ENCODE assay signal across 14 cellular contexts in the genomic region with DNA sequence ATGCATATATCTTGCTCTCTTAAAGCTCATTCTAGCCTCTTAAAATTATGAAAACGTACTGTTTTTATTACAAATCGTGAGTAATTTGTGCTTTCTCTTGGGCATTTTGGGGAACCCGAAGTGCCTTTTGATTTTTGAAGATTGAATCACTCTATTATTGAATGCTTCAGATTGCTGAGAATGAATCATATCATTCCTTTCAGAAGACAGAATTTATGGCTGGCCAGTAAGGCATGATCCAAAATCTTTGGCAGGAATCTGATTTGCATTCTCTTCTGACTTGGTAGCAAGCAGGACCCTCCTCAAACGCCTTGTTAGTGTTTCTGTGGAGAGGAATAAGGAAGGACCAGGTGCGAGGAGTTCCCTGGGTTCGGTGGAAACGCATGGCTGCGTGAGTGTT. TPM values are rescaled to one million over a fixed set of nuclear protein-coding genes. Genes with fewer than 3 reads are reported as not detected.
DNase-seq lines count a peak whose midpoint lies in the region; ATAC-seq and TF ChIP-seq lines count a peak whose summit lies in the region.
"Had no signal": no experiment of that assay in that cellular context is flagged by ENCODE, and none has a peak within 500 bp of the region (broad histone marks: within the 10 kb centered on the region; RNA-seq: fewer than 3 reads in every experiment).

No MANE protein-coding gene starts in this region.

- in situ Hi-C loops in gastrocnemius medialis (cut with MboI; ENCODE audit: low sequenced_read_pairs in 4 of 4) = loop anchor here in 2 of 4 donors (25.0 kb wide), 2 partner anchors 301 to 476 kb away; no protein-coding TSS in a partner anchor

- DNase-seq in ELR (ENCODE audit: low read depth) = peak; percentile 91
- DNase-seq in fibroblast of peridontal ligament (ENCODE audit: extremely low read depth) = peak; percentile 90
- no peak for DNase-seq in gastrocnemius medialis
- no peak for DNase-seq in NCI-H128 (lab: John Stamatoyannopoulos, UW; ENCODE audit: unreplicated experiment)
- DNase-seq in SK-N-DZ (ENCODE audit: low spot score) = no peak
- no peak for DNase-seq in activated CD8-positive, alpha-beta memory T cell treated with anti-CD3 and anti-CD28 coated beads for 24 hours
- no peak for DNase-seq in spleen
- DNase-seq: activated CD4-positive, alpha-beta memory T cell treated with anti-CD3 and anti-CD28 coated beads, Interleukin-2, amount 10 ng/mL, durations not matched to agents 7 days and 5 days; Caco-2; effector memory CD8-positive, alpha-beta T cell; NCI-H2029 had no signal

- TF ChIP-seq POLR2A in gastrocnemius medialis (IDR thresholded peaks at IDR 0.05) (no peak), spleen (IDR thresholded peaks at IDR 0.05) (no peak)

- TF ChIP-seq CTCF in gastrocnemius medialis (IDR thresholded peaks at IDR 0.05 in 4 of 5, conservative IDR thresholded peaks at IDR 0.05 in 1 of 5) = no peak
- TF ChIP-seq CTCF in spleen (IDR thresholded peaks at IDR 0.05 in 8 of 11, conservative IDR thresholded peaks at IDR 0.05 in 3 of 11) = no peak

- H3K4me1 ChIP-seq in gastrocnemius medialis = peaks cover 18 to 21% of the 10 kb centered on the region in 2 donors
- H3K4me1 ChIP-seq in spleen = peaks cover 0 to 5% (median 0%) of the 10 kb centered on the region in 6 donors

- H3K36me3 ChIP-seq in gastrocnemius medialis (no peaks in the 10 kb centered on the region), spleen (peaks cover 0 to 12% (median 0%) of the 10 kb centered on the region in 6 donors)

- 70 to 89% (median 87%) methylated on average over 8 of the region's 8 CpGs for WGBS in spleen, 5 donors

- H3K4me3 ChIP-seq in gastrocnemius medialis (no peak overlapping the region), spleen (no peak overlapping the region)
- H3K4me3 ChIP-seq: GM23338 had no signal

- H3K27ac ChIP-seq in gastrocnemius medialis (peak overlapping the region; percentile 15 to 58 (median 55)), spleen (no peak overlapping the region)

- intact Hi-C loops in gastrocnemius medialis (cut with DNase I; ENCODE audit: low total_unique reads) (no loop called here), spleen (cut with DNase I; ENCODE audit: low total_unique reads) (loop anchor here (10.0 kb wide), 1 partner anchor 299 kb away; no protein-coding TSS in a partner anchor)

- H3K9me3 ChIP-seq in gastrocnemius medialis (no peaks in the 10 kb centered on the region), spleen (peaks cover 0 to 28% (median 14%) of the 10 kb centered on the region in 8 donors)

- no peaks in the 10 kb centered on the region for H3K27me3 ChIP-seq in gastrocnemius medialis
- H3K27me3 ChIP-seq in spleen (replicated peaks in 1 of 7) = no peaks in the 10 kb centered on the region

- ATAC-seq in SK-N-SH treated with all-trans-retinoic acid at 6 μM for 48 hours (peak; percentile 75), gastrocnemius medialis (peak; percentile 27 to 37)
- ATAC-seq: effector memory CD8-positive, alpha-beta T cell; GM23338 had no signal

TF ChIP-seq in SK-N-SH treated with all-trans-retinoic acid at 6 μM for 48 hours, 23 proteins besides CTCF, POLR2A, EP300 and RAD21:
- TF ChIP-seq ISL1 (CRISPR knock-in tag; IDR thresholded peaks at IDR 0.05) = peak; percentile 88
- no peak for TF ChIP-seq TCF4 (CRISPR knock-in tag; IDR thresholded peaks at IDR 0.05; ENCODE audit: borderline replicate concordance)
- no peak for TF ChIP-seq ZFP30 (CRISPR knock-in tag; IDR thresholded peaks at IDR 0.05)
- TF ChIP-seq, protein P1, sequence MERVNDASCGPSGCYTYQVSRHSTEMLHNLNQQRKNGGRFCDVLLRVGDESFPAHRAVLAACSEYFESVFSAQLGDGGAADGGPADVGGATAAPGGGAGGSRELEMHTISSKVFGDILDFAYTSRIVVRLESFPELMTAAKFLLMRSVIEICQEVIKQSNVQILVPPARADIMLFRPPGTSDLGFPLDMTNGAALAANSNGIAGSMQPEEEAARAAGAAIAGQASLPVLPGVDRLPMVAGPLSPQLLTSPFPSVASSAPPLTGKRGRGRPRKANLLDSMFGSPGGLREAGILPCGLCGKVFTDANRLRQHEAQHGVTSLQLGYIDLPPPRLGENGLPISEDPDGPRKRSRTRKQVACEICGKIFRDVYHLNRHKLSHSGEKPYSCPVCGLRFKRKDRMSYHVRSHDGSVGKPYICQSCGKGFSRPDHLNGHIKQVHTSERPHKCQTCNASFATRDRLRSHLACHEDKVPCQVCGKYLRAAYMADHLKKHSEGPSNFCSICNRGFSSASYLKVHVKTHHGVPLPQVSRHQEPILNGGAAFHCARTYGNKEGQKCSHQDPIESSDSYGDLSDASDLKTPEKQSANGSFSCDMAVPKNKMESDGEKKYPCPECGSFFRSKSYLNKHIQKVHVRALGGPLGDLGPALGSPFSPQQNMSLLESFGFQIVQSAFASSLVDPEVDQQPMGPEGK (CRISPR knock-in tag; IDR thresholded peaks at IDR 0.05; ENCODE audit: borderline replicate concordance) = no peak
- TF ChIP-seq, protein P2, sequence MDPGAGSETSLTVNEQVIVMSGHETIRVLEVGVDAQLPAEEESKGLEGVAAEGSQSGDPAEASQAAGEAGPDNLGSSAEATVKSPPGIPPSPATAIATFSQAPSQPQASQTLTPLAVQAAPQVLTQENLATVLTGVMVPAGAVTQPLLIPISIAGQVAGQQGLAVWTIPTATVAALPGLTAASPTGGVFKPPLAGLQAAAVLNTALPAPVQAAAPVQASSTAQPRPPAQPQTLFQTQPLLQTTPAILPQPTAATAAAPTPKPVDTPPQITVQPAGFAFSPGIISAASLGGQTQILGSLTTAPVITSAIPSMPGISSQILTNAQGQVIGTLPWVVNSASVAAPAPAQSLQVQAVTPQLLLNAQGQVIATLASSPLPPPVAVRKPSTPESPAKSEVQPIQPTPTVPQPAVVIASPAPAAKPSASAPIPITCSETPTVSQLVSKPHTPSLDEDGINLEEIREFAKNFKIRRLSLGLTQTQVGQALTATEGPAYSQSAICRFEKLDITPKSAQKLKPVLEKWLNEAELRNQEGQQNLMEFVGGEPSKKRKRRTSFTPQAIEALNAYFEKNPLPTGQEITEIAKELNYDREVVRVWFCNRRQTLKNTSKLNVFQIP (CRISPR knock-in tag; IDR thresholded peaks at IDR 0.05; ENCODE audit: borderline replicate concordance, low read depth) = no peak
- TF ChIP-seq ESRRG (CRISPR knock-in tag; IDR thresholded peaks at IDR 0.05) = no peak
- TF ChIP-seq, protein P3, sequence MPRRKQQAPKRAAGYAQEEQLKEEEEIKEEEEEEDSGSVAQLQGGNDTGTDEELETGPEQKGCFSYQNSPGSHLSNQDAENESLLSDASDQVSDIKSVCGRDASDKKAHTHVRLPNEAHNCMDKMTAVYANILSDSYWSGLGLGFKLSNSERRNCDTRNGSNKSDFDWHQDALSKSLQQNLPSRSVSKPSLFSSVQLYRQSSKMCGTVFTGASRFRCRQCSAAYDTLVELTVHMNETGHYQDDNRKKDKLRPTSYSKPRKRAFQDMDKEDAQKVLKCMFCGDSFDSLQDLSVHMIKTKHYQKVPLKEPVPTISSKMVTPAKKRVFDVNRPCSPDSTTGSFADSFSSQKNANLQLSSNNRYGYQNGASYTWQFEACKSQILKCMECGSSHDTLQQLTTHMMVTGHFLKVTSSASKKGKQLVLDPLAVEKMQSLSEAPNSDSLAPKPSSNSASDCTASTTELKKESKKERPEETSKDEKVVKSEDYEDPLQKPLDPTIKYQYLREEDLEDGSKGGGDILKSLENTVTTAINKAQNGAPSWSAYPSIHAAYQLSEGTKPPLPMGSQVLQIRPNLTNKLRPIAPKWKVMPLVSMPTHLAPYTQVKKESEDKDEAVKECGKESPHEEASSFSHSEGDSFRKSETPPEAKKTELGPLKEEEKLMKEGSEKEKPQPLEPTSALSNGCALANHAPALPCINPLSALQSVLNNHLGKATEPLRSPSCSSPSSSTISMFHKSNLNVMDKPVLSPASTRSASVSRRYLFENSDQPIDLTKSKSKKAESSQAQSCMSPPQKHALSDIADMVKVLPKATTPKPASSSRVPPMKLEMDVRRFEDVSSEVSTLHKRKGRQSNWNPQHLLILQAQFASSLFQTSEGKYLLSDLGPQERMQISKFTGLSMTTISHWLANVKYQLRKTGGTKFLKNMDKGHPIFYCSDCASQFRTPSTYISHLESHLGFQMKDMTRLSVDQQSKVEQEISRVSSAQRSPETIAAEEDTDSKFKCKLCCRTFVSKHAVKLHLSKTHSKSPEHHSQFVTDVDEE (CRISPR knock-in tag; IDR thresholded peaks at IDR 0.05) = no peak
- TF ChIP-seq, protein P4, sequence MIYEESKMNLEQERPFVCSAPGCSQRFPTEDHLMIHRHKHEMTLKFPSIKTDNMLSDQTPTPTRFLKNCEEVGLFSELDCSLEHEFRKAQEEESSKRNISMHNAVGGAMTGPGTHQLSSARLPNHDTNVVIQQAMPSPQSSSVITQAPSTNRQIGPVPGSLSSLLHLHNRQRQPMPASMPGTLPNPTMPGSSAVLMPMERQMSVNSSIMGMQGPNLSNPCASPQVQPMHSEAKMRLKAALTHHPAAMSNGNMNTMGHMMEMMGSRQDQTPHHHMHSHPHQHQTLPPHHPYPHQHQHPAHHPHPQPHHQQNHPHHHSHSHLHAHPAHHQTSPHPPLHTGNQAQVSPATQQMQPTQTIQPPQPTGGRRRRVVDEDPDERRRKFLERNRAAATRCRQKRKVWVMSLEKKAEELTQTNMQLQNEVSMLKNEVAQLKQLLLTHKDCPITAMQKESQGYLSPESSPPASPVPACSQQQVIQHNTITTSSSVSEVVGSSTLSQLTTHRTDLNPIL (CRISPR knock-in tag; IDR thresholded peaks at IDR 0.05; ENCODE audit: low read depth) = 0 out of 2 replicates have a peak, but pooled peaks have one; percentile 32
- peak; percentile 80; the same call in 1 of the 2 replicates for TF ChIP-seq GLIS3 (CRISPR knock-in tag; IDR thresholded peaks at IDR 0.05)
- no peak for TF ChIP-seq PPARA (CRISPR knock-in tag; IDR thresholded peaks at IDR 0.05; ENCODE audit: borderline replicate concordance)
- TF ChIP-seq ZNF8 (CRISPR knock-in tag; IDR thresholded peaks at IDR 0.05) = no peak

RNA-seq across cellular contexts. Expression of a gene that starts 49.5 kb away (rescaled TPM):
- total RNA-seq in gastrocnemius medialis (10 to 100 TPM in 2 of 4 donors, 1 to 10 TPM in 2; 7.7 to 19.3 (median 12.0) TPM), spleen (10 to 100 TPM; 19.2 to 58.1 (median 37.4) TPM)
- polyA plus RNA-seq in SK-N-DZ (2014; cell fraction: cytosol; rRNA removed) = 1.2 and 2.8 TPM in 2 replicates
- 1.7 and 2.4 TPM in 2 replicates for polyA plus RNA-seq in SK-N-DZ (2014; cell fraction: nucleus; rRNA removed)
- 1 to 10 TPM; 1.4 to 5.2 (median 2.1) TPM for polyA plus RNA-seq in spleen
- polyA plus RNA-seq: IgD-negative memory B cell had no signal

Comparison
In these comparisons a context has a peak if more than half of its experiments do, and no peak if none do; other contexts are left out.
1. DNase-seq: peak in ELR (single experiment) and fibroblast of peridontal ligament (single experiment); none in gastrocnemius medialis (0 of 2), NCI-H128 (single experiment), SK-N-DZ (single experiment), activated CD8-positive, alpha-beta memory T cell treated with anti-CD3 and anti-CD28 coated beads for 24 hours (single experiment) and spleen (single experiment).
2. H3K27ac ChIP-seq: peak in gastrocnemius medialis (4 of 4); none in spleen (0 of 8).